ENCODE assay signal across 11 cellular contexts in the genomic region with DNA sequence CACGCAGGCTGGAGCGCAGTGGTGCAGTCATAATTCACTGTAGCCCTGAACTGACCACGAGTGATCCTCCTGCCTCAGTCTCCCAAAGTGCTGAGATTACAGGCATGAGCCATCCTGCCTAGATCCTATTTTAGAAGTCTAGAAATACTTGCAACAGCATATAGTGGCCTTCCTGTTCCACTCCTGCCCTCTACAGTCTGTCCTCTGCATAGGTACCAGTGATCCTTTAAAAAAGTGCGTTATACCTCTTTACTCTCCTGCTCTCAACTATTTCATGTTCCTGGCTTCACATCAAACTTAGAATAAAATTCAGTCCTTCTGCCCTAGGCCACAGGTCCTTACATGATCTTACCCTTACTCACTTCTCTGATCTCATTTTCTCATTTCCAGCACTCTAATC. TPM values are rescaled to one million over a fixed set of nuclear protein-coding genes. Genes with fewer than 3 reads are reported as not detected.
DNase-seq lines count a peak whose midpoint lies in the region; ATAC-seq, FAIRE-seq and TF ChIP-seq lines count a peak whose summit lies in the region.
"Had no signal": no experiment of that assay in that cellular context is flagged by ENCODE, and none has a peak within 500 bp of the region (broad histone marks: within the 10 kb centered on the region; RNA-seq: fewer than 3 reads in every experiment).

No MANE protein-coding gene starts in this region.

- H3K4me2 ChIP-seq in DOHH2 (ENCODE audit: low read length) (no peak overlapping the region), GM23338 (no peak overlapping the region), keratinocyte (ENCODE audit: control insufficient read depth, extremely low read depth, insufficient read depth, low read depth, low read length) (no peak overlapping the region)

- dilution Hi-C loops in keratinocyte (cut with MboI; ENCODE audit: extremely low pct_ligation_motif_present, low sequenced_read_pairs), result no loop called here

- H3K9ac ChIP-seq in keratinocyte (ENCODE audit: control insufficient read depth, extremely low read depth, insufficient read depth, low read length), result no peak overlapping the region

- H3K9me2 ChIP-seq in DOHH2 (replicated peaks; ENCODE audit: control insufficient read depth, low read length) (no peaks in the 10 kb centered on the region), GM23338 (ENCODE audit: insufficient read depth) (no peaks in the 10 kb centered on the region)

- H3K27ac ChIP-seq in DOHH2 (ENCODE audit: low read depth, low read length) (no peak overlapping the region), GM23338 (ENCODE audit: low read depth) (no peak overlapping the region), keratinocyte (ENCODE audit: control insufficient read depth, insufficient read depth, low read length) (no peak overlapping the region), sigmoid colon (no peak overlapping the region)
- H3K27ac ChIP-seq: cardiac muscle cell had no signal

- TF ChIP-seq POLR2A in sigmoid colon (IDR thresholded peaks at IDR 0.05), result no peak

- H3K27me3 ChIP-seq in DOHH2 (ENCODE audit: control insufficient read depth, low read length), result no peaks in the 10 kb centered on the region
- H3K27me3 ChIP-seq in GM23338 (ENCODE audit: insufficient read depth), result no peaks in the 10 kb centered on the region
- H3K27me3 ChIP-seq in keratinocyte (ENCODE audit: control insufficient read depth, extremely low read depth, insufficient read depth, low read length), result no peaks in the 10 kb centered on the region
- H3K27me3 ChIP-seq in sigmoid colon, result no peaks in the 10 kb centered on the region
- H3K27me3 ChIP-seq: cardiac muscle cell had no signal

- H3K4me3 Mint-ChIP-seq in GM23338 (no peak overlapping the region), T-helper 17 cell (no peak overlapping the region), CD14-positive monocyte (no peak overlapping the region)
- H3K4me3 Mint-ChIP-seq: T-cell had no signal

- no peaks in the 10 kb centered on the region for H3K9me1 ChIP-seq in keratinocyte (ENCODE audit: control insufficient read depth, extremely low read depth, insufficient read depth, low read length)

- H3F3A ChIP-seq in DOHH2 (ENCODE audit: control insufficient read depth, insufficient read depth), result no peaks in the 10 kb centered on the region
- no peaks in the 10 kb centered on the region for H3F3A ChIP-seq in GM23338 (replicated peaks; ENCODE audit: low read depth)

- FAIRE-seq in keratinocyte (lab: Jason Lieb, UNC), result no peak

- intact Hi-C loops in CD14-positive monocyte (cut with micrococcal nuclease), result no loop called here
- intact Hi-C loops in sigmoid colon (cut with DNase I), result no loop called here

- peaks cover 9% of the 10 kb centered on the region for H3K27me3 Mint-ChIP-seq in GM23338 (ENCODE audit: insufficient read depth, low read depth, poor library complexity)
- H3K27me3 Mint-ChIP-seq in T-helper 17 cell, result no peaks in the 10 kb centered on the region
- H3K27me3 Mint-ChIP-seq in CD14-positive monocyte (ENCODE audit: low read depth in 3 of 3), result no peaks in the 10 kb centered on the region
- H3K27me3 Mint-ChIP-seq: T-cell had no signal

- H3K9me3 ChIP-seq in DOHH2 (ENCODE audit: control insufficient read depth, insufficient read depth, low read length) (no peaks in the 10 kb centered on the region), T-helper 17 cell (ENCODE audit: control insufficient read depth, low read length, poor library complexity, severe bottlenecking) (no peaks in the 10 kb centered on the region), keratinocyte (ENCODE audit: control insufficient read depth, low read depth, low read length) (no peaks in the 10 kb centered on the region), sigmoid colon (no peaks in the 10 kb centered on the region)

- no peaks in the 10 kb centered on the region for H4K20me1 ChIP-seq in DOHH2 (ENCODE audit: control insufficient read depth, insufficient read depth, low read depth, low read length)
- no peaks in the 10 kb centered on the region for H4K20me1 ChIP-seq in GM23338 (replicated peaks; ENCODE audit: insufficient read depth)
- no peaks in the 10 kb centered on the region for H4K20me1 ChIP-seq in keratinocyte (ENCODE audit: control insufficient read depth, extremely low read depth, insufficient read depth, low read length)

- H2AFZ ChIP-seq in GM23338, result no peak overlapping the region
- no peak overlapping the region for H2AFZ ChIP-seq in keratinocyte (ENCODE audit: control insufficient read depth, low read length)

- DNase-seq in GM23338 (ENCODE audit: low spot score), result peak; percentile 51
- no peak for DNase-seq in T-helper 17 cell
- no peak for DNase-seq in keratinocyte (ENCODE audit: low read depth, low spot score)
- no peak for DNase-seq in CD14-positive monocyte (ENCODE audit: low spot score)
- no peak for DNase-seq in sigmoid colon
- DNase-seq: mesenchymal stem cell, NCI-H2107, T-cell had no signal

- H3K4me1 Mint-ChIP-seq in GM23338, result no peaks in the 10 kb centered on the region
- peaks cover 16% of the 10 kb centered on the region for H3K4me1 Mint-ChIP-seq in T-helper 17 cell
- H3K4me1 Mint-ChIP-seq in CD14-positive monocyte, result peaks cover 6% of the 10 kb centered on the region

- WGBS in sigmoid colon, 2 donors, result 89 to 97% methylated on average over 4 of the region's 4 CpGs

- peaks cover 10% of the 10 kb centered on the region for H3K4me1 ChIP-seq in DOHH2 (ENCODE audit: control insufficient read depth, low read length)
- H3K4me1 ChIP-seq in GM23338 (ENCODE audit: insufficient read depth), result no peaks in the 10 kb centered on the region
- H3K4me1 ChIP-seq in keratinocyte (ENCODE audit: control insufficient read depth, extremely low read depth, insufficient read depth, low read length), result no peaks in the 10 kb centered on the region
- H3K4me1 ChIP-seq in sigmoid colon, result peaks cover 0 to 14% (median 7%) of the 10 kb centered on the region in 4 donors

- H3K9me3 Mint-ChIP-seq in GM23338 (no peaks in the 10 kb centered on the region), CD14-positive monocyte (no peaks in the 10 kb centered on the region)
- H3K9me3 Mint-ChIP-seq: T-cell had no signal

- H3K79me2 ChIP-seq in DOHH2 (ENCODE audit: control insufficient read depth, low read length) (peaks cover 10% of the 10 kb centered on the region), GM23338 (replicated peaks; ENCODE audit: insufficient read depth) (0 out of 2 replicates have a peak, but pooled peaks cover 5% of the 10 kb centered on the region), keratinocyte (ENCODE audit: control insufficient read depth, insufficient read depth, low read length) (peaks cover 1% of the 10 kb centered on the region)

- no peaks in the 10 kb centered on the region for H3K36me3 ChIP-seq in DOHH2 (ENCODE audit: control insufficient read depth, low read length)
- no peaks in the 10 kb centered on the region for H3K36me3 ChIP-seq in GM23338 (ENCODE audit: insufficient read depth)
- H3K36me3 ChIP-seq in keratinocyte (ENCODE audit: control insufficient read depth in 2 of 2, extremely low read depth in 1 of 2, insufficient read depth in 2 of 2, low read length in 2 of 2), result no peaks in the 10 kb centered on the region
- H3K36me3 ChIP-seq in sigmoid colon, result no peaks in the 10 kb centered on the region
- H3K36me3 ChIP-seq: cardiac muscle cell had no signal

- H3K27ac Mint-ChIP-seq in GM23338 (no peak overlapping the region), T-helper 17 cell (peak overlapping the region; percentile 19), CD14-positive monocyte (no peak overlapping the region)
- H3K27ac Mint-ChIP-seq: T-cell had no signal

- H3K36me3 Mint-ChIP-seq in GM23338 (ENCODE audit: low read depth) (no peaks in the 10 kb centered on the region; the same call in 2 of the 3 replicates), T-helper 17 cell (ENCODE audit: low read depth) (peaks cover 3% of the 10 kb centered on the region), CD14-positive monocyte (peaks cover 0 to 12% of the 10 kb centered on the region in 2 donors)

- TF ChIP-seq CTCF in DOHH2 (IDR thresholded peaks at IDR 0.05; ENCODE audit: low read depth, low read length, poor library complexity, severe bottlenecking) (peak; percentile 35), GM23338 (conservative IDR thresholded peaks at IDR 0.05; ENCODE audit: low read depth in 2 of 2) (peak; percentile 55 to 68), keratinocyte (optimal IDR thresholded peaks at IDR 0.05 in 1 of 3, IDR thresholded peaks at IDR 0.05 in 1 of 3, conservative IDR thresholded peaks at IDR 0.05 in 1 of 3; ENCODE audit: extremely low read depth in 1 of 3, insufficient read depth in 2 of 3, low read length in 3 of 3) (peak; percentile 44 to 65 (median 53)), CD14-positive monocyte (IDR thresholded peaks at IDR 0.05) (no peak), sigmoid colon (IDR thresholded peaks at IDR 0.05) (no peak)

- no peak for TF ChIP-seq EP300 in sigmoid colon (IDR thresholded peaks at IDR 0.05)

- H3K4me3 ChIP-seq in DOHH2 (ENCODE audit: low read length) (no peak overlapping the region), GM23338 (no peak overlapping the region), keratinocyte (ENCODE audit: control insufficient read depth in 2 of 3, extremely low read depth in 1 of 3, insufficient read depth in 2 of 3, low read depth in 1 of 3, low read length in 3 of 3) (no peak overlapping the region), sigmoid colon (no peak overlapping the region)
- H3K4me3 ChIP-seq: cardiac muscle cell had no signal

- ATAC-seq in GM23338 (peak; percentile 77), T-helper 17 cell (no peak), HG03520 (IDR thresholded peaks at IDR 0.05; ENCODE audit: unreplicated experiment) (no peak)
- ATAC-seq: T-cell had no signal

RNA-seq across cellular contexts. Expression of a gene that starts 6.0 kb away (rescaled TPM):
- total RNA-seq in GM23338 (2014; rRNA removed; shearing (Covaris generic)), result 19.1 and 54.9 TPM in 2 replicates
- polyA plus RNA-seq in GM23338 (2016; fragmentation: Nextera tagmentation; extraction: Ambion mirVana), result 73.9 and 83.7 TPM in 2 replicates
- total RNA-seq in T-helper 17 cell, result 10 to 100 TPM; 21.5 to 23.8 TPM
- 33.2 to 44.8 TPM (median 35.8 TPM) in 3 replicates for polyA plus RNA-seq in keratinocyte
- polyA plus RNA-seq in keratinocyte (2011; ENCODE audit: low read depth), result 26.0 TPM
- 34.7 and 45.2 TPM in 2 replicates for polyA plus RNA-seq in keratinocyte (2011; cell fraction: cytosol; rRNA removed)
- 21.9 and 26.2 TPM in 2 replicates for polyA plus RNA-seq in keratinocyte (2011; cell fraction: nucleus; rRNA removed)
- polyA plus RNA-seq in keratinocyte (2012; ENCODE audit: low replicate concordance), result 46.7 and 52.2 TPM in 2 replicates
- polyA minus RNA-seq in keratinocyte, result 4.2 to 24.4 TPM (median 20.2 TPM) in 3 replicates
- polyA minus RNA-seq in keratinocyte (2011; cell fraction: cytosol; rRNA and poly(A)+ RNA removed), result 29.5 TPM
- 8.4 and 11.1 TPM in 2 replicates for polyA minus RNA-seq in keratinocyte (2011; cell fraction: nucleus; rRNA and poly(A)+ RNA removed)
- 10 to 100 TPM; 70.7 to 82.1 TPM for polyA plus RNA-seq in CD14-positive monocyte
- total RNA-seq in sigmoid colon, result 10 to 100 TPM; 44.0 to 59.2 (median 55.1) TPM
- 10 to 100 TPM; 27.2 to 50.6 (median 36.6) TPM for polyA plus RNA-seq in sigmoid colon

RNA-seq across cellular contexts. Expression of a gene that starts 23.1 kb away (rescaled TPM):
- 343 and 378 TPM in 2 replicates for total RNA-seq in GM23338 (2014; rRNA removed; shearing (Covaris generic))
- polyA plus RNA-seq in GM23338 (2016; fragmentation: Nextera tagmentation; extraction: Ambion mirVana) (314 and 333 TPM in 2 replicates), keratinocyte (120 to 227 TPM (median 175 TPM) in 3 replicates), CD14-positive monocyte (10 to 100 TPM; 73.1 to 78.1 TPM), sigmoid colon (10 to 100 TPM; 51.3 to 94.7 (median 57.1) TPM)
- total RNA-seq in T-helper 17 cell (10 to 100 TPM; 82.7 to 96.6 TPM), sigmoid colon (100 to 1,000 TPM in 1 of 4 donors, 10 to 100 TPM in 3; 75.8 to 111 (median 97.9) TPM)
- polyA plus RNA-seq in keratinocyte (2011; ENCODE audit: low read depth), result 125 TPM
- 127 and 199 TPM in 2 replicates for polyA plus RNA-seq in keratinocyte (2011; cell fraction: cytosol; rRNA removed)
- polyA plus RNA-seq in keratinocyte (2011; cell fraction: nucleus; rRNA removed), result 101 and 129 TPM in 2 replicates
- 147 and 183 TPM in 2 replicates for polyA plus RNA-seq in keratinocyte (2012; ENCODE audit: low replicate concordance)
- 54.7 to 133 TPM (median 61.9 TPM) in 3 replicates for polyA minus RNA-seq in keratinocyte
- polyA minus RNA-seq in keratinocyte (2011; cell fraction: cytosol; rRNA and poly(A)+ RNA removed), result 120 TPM
- 59.3 and 83.1 TPM in 2 replicates for polyA minus RNA-seq in keratinocyte (2011; cell fraction: nucleus; rRNA and poly(A)+ RNA removed)

RNA-seq across cellular contexts. Expression of a gene that starts 57.6 kb away (rescaled TPM):
- total RNA-seq in GM23338 (2014; rRNA removed; shearing (Covaris generic)), result 13.1 and 16.2 TPM in 2 replicates
- 24.8 and 27.4 TPM in 2 replicates for polyA plus RNA-seq in GM23338 (2016; fragmentation: Nextera tagmentation; extraction: Ambion mirVana)
- 1 to 10 TPM; 1.5 to 2.1 TPM for total RNA-seq in T-helper 17 cell
- polyA plus RNA-seq in keratinocyte, result 0.78 to 2.1 TPM (median 1.1 TPM) in 3 replicates
- 1.1 TPM for polyA plus RNA-seq in keratinocyte (2011; ENCODE audit: low read depth)
- polyA plus RNA-seq in keratinocyte (2011; cell fraction: cytosol; rRNA removed), result 0.48 and 0.63 TPM in 2 replicates
- polyA plus RNA-seq in keratinocyte (2011; cell fraction: nucleus; rRNA removed), result 2.5 and 2.7 TPM in 2 replicates
- polyA plus RNA-seq in keratinocyte (2012; ENCODE audit: low replicate concordance), result 0.45 and 1.5 TPM in 2 replicates
- 0.07 to 1.3 TPM (median 0.10 TPM) in 3 replicates for polyA minus RNA-seq in keratinocyte
- not detected for polyA minus RNA-seq in keratinocyte (2011; cell fraction: cytosol; rRNA and poly(A)+ RNA removed)
- 0.21 and 1.2 TPM in 2 replicates for polyA minus RNA-seq in keratinocyte (2011; cell fraction: nucleus; rRNA and poly(A)+ RNA removed)
- polyA plus RNA-seq in CD14-positive monocyte, result under 1 TPM in 1 of 2 donors, not detected in 1; 0.25 TPM
- total RNA-seq in sigmoid colon, result 1 to 10 TPM; 1.5 to 4.1 (median 3.4) TPM
- polyA plus RNA-seq in sigmoid colon, result 1 to 10 TPM in 2 of 3 donors, under 1 TPM in 1; 0.46 to 1.8 (median 1.1) TPM

Comparison
In these comparisons a context has a peak if more than half of its experiments do, and no peak if none do; other contexts are left out.
1. CTCF ChIP-seq: peak in DOHH2 (single experiment), GM23338 (2 of 2) and keratinocyte (3 of 3); none in CD14-positive monocyte (single experiment) and sigmoid colon (0 of 4).